In the genomic region with DNA sequence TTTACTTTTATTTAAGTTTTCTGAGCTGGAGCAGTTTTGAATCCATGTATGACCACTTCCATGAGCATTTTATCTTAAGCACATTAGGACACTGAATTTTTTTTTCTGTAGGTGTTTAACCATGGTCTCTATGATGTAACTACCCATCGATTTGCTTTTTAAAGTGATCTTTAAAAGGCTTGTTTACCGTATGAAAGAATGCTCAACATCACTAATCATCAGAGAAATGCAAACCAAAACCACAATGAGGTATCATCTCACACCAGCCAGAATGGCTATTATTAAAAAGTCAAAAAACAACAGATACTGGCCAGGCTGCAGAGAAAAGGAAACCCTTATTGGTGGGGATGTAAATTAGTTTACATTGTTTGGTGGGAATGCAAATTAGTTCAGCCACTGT, we compare ENCODE assay signal across 24 cellular contexts.
"Had no signal": no experiment of that assay in that cellular context is flagged by ENCODE, and none has a peak within 500 bp of the region (broad histone marks: within the 10 kb centered on the region; RNA-seq: fewer than 3 reads in every experiment).

No MANE protein-coding gene starts in this region.

- H3K4me2 ChIP-seq: neural progenitor cell, smooth muscle cell had no signal

- H3K79me2 ChIP-seq: parathyroid adenoma had no signal

- H3K9ac ChIP-seq: neural progenitor cell, parathyroid adenoma had no signal

- ATAC-seq: natural killer cell; psoas muscle; right lobe of liver; stimulated activated naive B cell treated with anti-CD40 and anti-IgM and Interleukin-4, amounts not matched to agents 10 μg/mL and 1 μg/mL and 100 μg/mL, for 72 hours; stimulated activated naive CD8-positive, alpha-beta T cell treated with anti-CD3 and anti-CD28 coated beads, Interleukin-15, Interleukin-2, amounts not matched to agents 100 U/mL and 50 U/mL, for 24 hours had no signal

- H2AFZ ChIP-seq: neural progenitor cell, parathyroid adenoma had no signal

- H3K4me3 ChIP-seq: left ventricle myocardium inferior, lung, neural progenitor cell, psoas muscle, right lobe of liver, smooth muscle cell, stomach, testis, thyroid gland, transverse colon, upper lobe of left lung, vagina had no signal

- H3K27me3 ChIP-seq: neural progenitor cell, right lobe of liver, stomach, testis, thyroid gland, transverse colon, upper lobe of left lung, vagina had no signal

- H3K27ac ChIP-seq: left ventricle myocardium inferior, neural progenitor cell, neutrophil, parathyroid adenoma, psoas muscle, right lobe of liver, stomach, testis, thyroid gland, transverse colon, upper lobe of left lung, vagina had no signal

- H3K9me3 ChIP-seq: left ventricle myocardium inferior, neutrophil, psoas muscle, right lobe of liver, stomach, testis, thyroid gland, transverse colon, upper lobe of left lung, vagina had no signal

- H3K36me3 ChIP-seq: left ventricle myocardium inferior, neural progenitor cell, neutrophil, right lobe of liver, stomach, thyroid gland, transverse colon, upper lobe of left lung, vagina had no signal

- H3K4me1 ChIP-seq: neural progenitor cell, parathyroid adenoma, psoas muscle, testis, thyroid gland, transverse colon, vagina had no signal

- DNase-seq: islet precursor cell; left ventricle myocardium inferior; mesendoderm; naive B cell; natural killer cell; nephron progenitor cell; occipital lobe; psoas muscle; right lobe of liver; stimulated activated CD4-positive, alpha-beta T cell treated with anti-CD3 and anti-CD28 coated beads, Interleukin-2, amount 100 ng/mL, for 24 hours; stimulated activated CD4-positive, alpha-beta T cell treated with anti-CD3 and anti-CD28 coated beads, Interleukin-4, amount 100 ng/mL, for 1 hour; stimulated activated naive B cell treated with anti-CD40 and anti-IgM and Interleukin-4, amounts not matched to agents 10 μg/mL and 1 μg/mL and 100 μg/mL, for 72 hours; stimulated activated naive CD8-positive, alpha-beta T cell treated with anti-CD3 and anti-CD28 coated beads, Interleukin-15, Interleukin-2, amounts not matched to agents 100 U/mL and 50 U/mL, for 24 hours; stomach; testis; thyroid gland; transverse colon; upper lobe of left lung had no signal
